Comparison of ENCODE assay signal across 32 cellular contexts in the genomic region with DNA sequence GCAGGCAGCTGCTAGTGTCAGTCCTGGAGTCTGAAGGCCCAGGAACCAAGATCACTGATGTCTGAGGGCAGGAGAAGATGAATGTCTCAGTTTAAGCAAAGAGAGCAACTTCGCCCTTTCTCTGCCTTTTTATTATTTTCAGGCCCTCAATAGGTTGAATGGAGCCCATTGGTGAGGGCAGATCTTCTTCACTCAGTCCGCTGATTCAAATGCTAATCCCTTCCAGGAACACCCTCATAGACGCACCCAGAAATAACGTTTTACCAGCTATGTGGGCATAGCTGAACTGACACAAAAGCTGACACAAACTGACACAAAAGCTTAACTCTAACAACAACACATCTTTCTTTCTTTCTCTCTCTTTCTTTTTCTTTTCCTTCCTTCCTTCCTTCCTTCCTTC.
"Had no signal": no experiment of that assay in that cellular context is flagged by ENCODE, and none has a peak within 500 bp of the region (broad histone marks: within the 10 kb centered on the region; RNA-seq: fewer than 3 reads in every experiment).

No MANE protein-coding gene starts in this region.

- H3K27me3 Mint-ChIP-seq: naive thymus-derived CD4-positive, alpha-beta T cell; stimulated activated naive B cell treated with anti-CD40 and anti-IgM and Interleukin-4, amounts not matched to agents 10 μg/mL and 1 μg/mL and 100 μg/mL, for 72 hours had no signal

- H3K9me3 ChIP-seq: left lung, lower lobe of right lung, pancreas, prostate gland, stomach, testis, thyroid gland, transverse colon, upper lobe of left lung, vagina had no signal

- H3K27ac Mint-ChIP-seq: immature natural killer cell; mesothelial cell of epicardium; naive thymus-derived CD4-positive, alpha-beta T cell; nephron; stimulated activated naive B cell treated with anti-CD40 and anti-IgM and Interleukin-4, amounts not matched to agents 10 μg/mL and 1 μg/mL and 100 μg/mL, for 72 hours had no signal

- H3K36me3 Mint-ChIP-seq: immature natural killer cell; mesothelial cell of epicardium; naive thymus-derived CD4-positive, alpha-beta T cell; stimulated activated naive B cell treated with anti-CD40 and anti-IgM and Interleukin-4, amounts not matched to agents 10 μg/mL and 1 μg/mL and 100 μg/mL, for 72 hours had no signal

- H3K27ac ChIP-seq: left lung, lower lobe of right lung, pancreas, prostate gland, skin epidermis, stomach, testis, thyroid gland, transverse colon, upper lobe of left lung, vagina had no signal

- H3K27me3 ChIP-seq: left lung, pancreas, stomach, testis, thyroid gland, transverse colon, upper lobe of left lung, vagina had no signal

- H3K36me3 ChIP-seq: left lung, lower lobe of right lung, pancreas, prostate gland, stomach, thyroid gland, transverse colon, upper lobe of left lung, vagina had no signal

- ATAC-seq: left colon; left lung; lower lobe of right lung; naive thymus-derived CD4-positive, alpha-beta T cell; pancreas; right cardiac atrium; sciatic nerve; stimulated activated naive B cell treated with anti-CD40 and anti-IgM and Interleukin-4, amounts not matched to agents 10 μg/mL and 1 μg/mL and 100 μg/mL, for 72 hours; stimulated activated naive CD8-positive, alpha-beta T cell treated with anti-CD3 and anti-CD28 coated beads, Interleukin-15, Interleukin-2, amounts not matched to agents 100 U/mL and 50 U/mL, for 24 hours had no signal

- H3K4me3 Mint-ChIP-seq: immature natural killer cell; mesothelial cell of epicardium; naive thymus-derived CD4-positive, alpha-beta T cell; nephron; neural crest cell; stimulated activated naive B cell treated with anti-CD40 and anti-IgM and Interleukin-4, amounts not matched to agents 10 μg/mL and 1 μg/mL and 100 μg/mL, for 72 hours had no signal

- H3K4me1 ChIP-seq: left lung, lower lobe of right lung, pancreas, prostate gland, stomach, testis, thyroid gland, transverse colon, upper lobe of left lung, vagina had no signal

- H3K4me1 Mint-ChIP-seq: immature natural killer cell; mesothelial cell of epicardium; naive thymus-derived CD4-positive, alpha-beta T cell; nephron; stimulated activated naive B cell treated with anti-CD40 and anti-IgM and Interleukin-4, amounts not matched to agents 10 μg/mL and 1 μg/mL and 100 μg/mL, for 72 hours had no signal

- H3K9me3 Mint-ChIP-seq: mesothelial cell of epicardium; nephron; neural crest cell; stimulated activated naive B cell treated with anti-CD40 and anti-IgM and Interleukin-4, amounts not matched to agents 10 μg/mL and 1 μg/mL and 100 μg/mL, for 72 hours had no signal

- DNase-seq: hippocampal formation; immature natural killer cell; kidney; left colon; left lung; lower lobe of right lung; mammary epithelial cell; mesenchymal stem cell; naive thymus-derived CD4-positive, alpha-beta T cell; nucleus accumbens; pancreas; posterior cingulate gyrus; retina; right cardiac atrium; stimulated activated CD4-positive, alpha-beta T cell treated with anti-CD3 and anti-CD28 coated beads, Interleukin-12 subunit alpha, Interleukin-12 subunit beta, amount 100 ng/mL, for 4 hours; stimulated activated CD4-positive, alpha-beta T cell treated with anti-CD3 and anti-CD28 coated beads, Interleukin-15, amount 100 ng/mL, for 24 hours; stimulated activated CD4-positive, alpha-beta T cell treated with anti-CD3 and anti-CD28 coated beads, Interleukin-2, amount 100 ng/mL, for 24 hours; stimulated activated CD4-positive, alpha-beta T cell treated with anti-CD3 and anti-CD28 coated beads, Interleukin-4, amount 100 ng/mL, for 1 hour; stimulated activated naive B cell treated with anti-CD40 and anti-IgM and Interleukin-4, amounts not matched to agents 10 μg/mL and 1 μg/mL and 100 μg/mL, for 72 hours; stimulated activated naive CD8-positive, alpha-beta T cell treated with anti-CD3 and anti-CD28 coated beads, Interleukin-15, Interleukin-2, amounts not matched to agents 100 U/mL and 50 U/mL, for 24 hours; stomach; testis; thyroid gland; transverse colon; upper lobe of left lung had no signal

- H3K4me3 ChIP-seq: left lung, lower lobe of right lung, pancreas, prostate gland, skin epidermis, stomach, testis, thyroid gland, transverse colon, upper lobe of left lung, vagina had no signal
